10 cellular contexts compared by ENCODE assay signal in genomic region chr9:99724640-99725039, GRCh38.
"Had no signal": no experiment of that assay in that cellular context is flagged by ENCODE, and none has a peak within 500 bp of the region (broad histone marks: within the 10 kb centered on the region; RNA-seq: fewer than 3 reads in every experiment).

No MANE protein-coding gene starts in this region.

- H3K4me3 Mint-ChIP-seq: H9, HFFc6 had no signal

- DNase-seq: GM23248, GOT3, H9, HCEC 1CT, HFFc6, IMR-90, KBM-7 had no signal

- H3K9ac ChIP-seq: GM23248, KMS-11 had no signal

- H3K4me3 ChIP-seq: GM23248 had no signal

- H3K9me3 Mint-ChIP-seq: HFFc6 had no signal

- FAIRE-seq: H54, HTR-8/SVneo had no signal

- H3K27ac Mint-ChIP-seq: H9, HFFc6 had no signal

- H3K27ac ChIP-seq: GM23248, KMS-11 had no signal

- H3K4me2 ChIP-seq: KMS-11 had no signal

- H2AFZ ChIP-seq: GM23248 had no signal
